ENCODE assay signal across 18 cellular contexts in genomic region chr2:120861191-120861575, GRCh38.
"Had no signal": no experiment of that assay in that cellular context is flagged by ENCODE, and none has a peak within 500 bp of the region (broad histone marks: within the 10 kb centered on the region; RNA-seq: fewer than 3 reads in every experiment).

No MANE protein-coding gene starts in this region.

- H3K79me2 ChIP-seq: hepatocyte had no signal

- H3K36me3 ChIP-seq: esophagus squamous epithelium, prostate gland, stomach had no signal

- H3K9me3 Mint-ChIP-seq: natural killer cell had no signal

- H2AFZ ChIP-seq: hepatocyte had no signal

- H3K4me3 Mint-ChIP-seq: natural killer cell had no signal

- H3K4me1 Mint-ChIP-seq: natural killer cell had no signal

- H3K4me2 ChIP-seq: hepatocyte had no signal

- H3K27ac Mint-ChIP-seq: natural killer cell had no signal

- H3K27me3 ChIP-seq: hepatocyte had no signal

- H3K9me3 ChIP-seq: esophagus squamous epithelium, prostate gland, stomach had no signal

- H3K36me3 Mint-ChIP-seq: natural killer cell had no signal

- H3K27ac ChIP-seq: esophagus squamous epithelium, hepatocyte, prostate gland, stomach had no signal

- ATAC-seq: left cardiac atrium, natural killer cell, right cardiac atrium, SK-N-SH treated with all-trans-retinoic acid at 6 μM for 48 hours had no signal

- H3K4me1 ChIP-seq: prostate gland had no signal

- H3K4me3 ChIP-seq: esophagus squamous epithelium, hepatocyte, prostate gland, skin epidermis, stomach had no signal

- DNase-seq: activated CD4-positive, alpha-beta T cell treated with anti-CD3 and anti-CD28 coated beads, Interleukin-2, amount 50 U/mL, for 1 hour; activated CD8-positive, alpha-beta memory T cell treated with anti-CD3 and anti-CD28 coated beads, Interleukin-2, amount 50 U/mL, for 4 hours; activated naive CD4-positive, alpha-beta T cell treated with anti-CD3 and anti-CD28 coated beads, Interleukin-2, amount 50 U/mL, for 16 hours; activated T-cell treated with anti-CD3 and anti-CD28 coated beads, Interleukin-2, amount 50 U/mL, for 48 hours; dermis blood vessel endothelial cell; effector memory CD4-positive, alpha-beta T cell; esophagus squamous epithelium; foreskin fibroblast; natural killer cell; stimulated activated CD4-positive, alpha-beta T cell treated with anti-CD3 and anti-CD28 coated beads, Interleukin-4, amount 100 ng/mL, for 1 hour; stomach; T-helper 1 cell had no signal
